Comparison of ENCODE assay signal across 13 cellular contexts in genomic region chr6:144897441-144897921, GRCh38.
DNase-seq lines count a peak whose midpoint lies in the region; ATAC-seq and TF ChIP-seq lines count a peak whose summit lies in the region.
"Had no signal": no experiment of that assay in that cellular context is flagged by ENCODE, and none has a peak within 500 bp of the region (broad histone marks: within the 10 kb centered on the region; RNA-seq: fewer than 3 reads in every experiment).

No MANE protein-coding gene starts in this region.

- no peak overlapping the region for H2AFZ ChIP-seq in hepatocyte

- peak overlapping the region; percentile 17 for H3K4me2 ChIP-seq in hepatocyte

- POLR2A ChIA-PET in AG04449 (lab: Yijun Ruan, JAX) = interaction anchor here (1.0 kb wide), 1 partner anchor 15 kb away, joined by 4 read pairs; no protein-coding TSS in a partner anchor

- TF ChIP-seq CTCF in AG04449 (IDR thresholded peaks at IDR 0.05; ENCODE audit: insufficient read depth, low read length, missing control alignments) (no peak), hepatocyte (IDR thresholded peaks at IDR 0.05; ENCODE audit: poor library complexity) (no peak)

- WGBS in hepatocyte (ENCODE audit: low lambda C conversion rate, missing lambda C conversion rate) = 29% methylated on average over 4 of the region's 4 CpGs

- peak overlapping the region; percentile 15 for H3K27ac ChIP-seq in hepatocyte
- H3K27ac ChIP-seq: gastrocnemius medialis, spleen had no signal

- no peaks in the 10 kb centered on the region for H3K27me3 ChIP-seq in hepatocyte
- H3K27me3 ChIP-seq: gastrocnemius medialis, spleen had no signal

- H3K4me1 ChIP-seq in hepatocyte (ENCODE audit: insufficient read depth) = peaks cover 42% of the 10 kb centered on the region
- H3K4me1 ChIP-seq: gastrocnemius medialis, spleen had no signal

- no peak for ATAC-seq in HG02884 (IDR thresholded peaks at IDR 0.05; ENCODE audit: unreplicated experiment)
- no peak for ATAC-seq in HG03039 (IDR thresholded peaks at IDR 0.05; ENCODE audit: unreplicated experiment)
- ATAC-seq: gastrocnemius medialis had no signal

- CTCF ChIA-PET in AG04449 (lab: Yijun Ruan, JAX) = interaction anchor here (1.1 kb wide), 1 partner anchor 10 kb away, joined by 3 read pairs; no protein-coding TSS in a partner anchor

- no peaks in the 10 kb centered on the region for H3K9me3 ChIP-seq in hepatocyte (ENCODE audit: low read depth)
- H3K9me3 ChIP-seq: gastrocnemius medialis had no signal

- H3K36me3 ChIP-seq in hepatocyte (replicated peaks; ENCODE audit: insufficient read depth, low read depth) = no peaks in the 10 kb centered on the region
- H3K36me3 ChIP-seq: gastrocnemius medialis, spleen had no signal

- no peaks in the 10 kb centered on the region for H3K79me2 ChIP-seq in hepatocyte

- no peak overlapping the region for H3K4me3 ChIP-seq in AG04449 (ENCODE audit: low read depth, low read length)
- no peak overlapping the region for H3K4me3 ChIP-seq in hepatocyte
- H3K4me3 ChIP-seq: gastrocnemius medialis, spleen had no signal

- no peaks in the 10 kb centered on the region for H4K20me1 ChIP-seq in hepatocyte (ENCODE audit: insufficient read depth, poor library complexity, severe bottlenecking)

- H3K9me2 ChIP-seq in hepatocyte (replicated peaks; ENCODE audit: insufficient read depth) = no peaks in the 10 kb centered on the region

- DNase-seq in AG04449 (ENCODE audit: low read depth, low spot score) (peak; percentile 65), HS-27A (ENCODE audit: low read depth) (peak; percentile 95), amniotic stem cell (lab: John Stamatoyannopoulos, UW) (peak; percentile 26), hepatocyte (ENCODE audit: low spot score) (peak; percentile 16), GM19240 (ENCODE audit: insufficient read length, low spot score) (no peak)
- DNase-seq in stimulated activated CD4-positive, alpha-beta T cell treated with anti-CD3 and anti-CD28 coated beads, Interleukin-4, amount 100 ng/mL, for 4 hours = no peak
- DNase-seq: activated CD4-positive, alpha-beta T cell treated with anti-CD3 and anti-CD28 coated beads, Interleukin-2, amount 50 U/mL, for 1 hour; gastrocnemius medialis; NCI-H1417 treated with DMSO at 0.1 percent for 48 hours; spleen; stimulated activated naive CD8-positive, alpha-beta T cell treated with anti-CD3 and anti-CD28 coated beads, Interleukin-15, Interleukin-2, amounts not matched to agents 100 U/mL and 50 U/mL, for 24 hours had no signal

Comparison
In these comparisons a context has a peak if more than half of its experiments do, and no peak if none do; other contexts are left out.
1. DNase-seq: peak in AG04449 (single experiment), HS-27A (single experiment), amniotic stem cell (single experiment) and hepatocyte (single experiment); none in GM19240 (single experiment) and stimulated activated CD4-positive, alpha-beta T cell treated with anti-CD3 and anti-CD28 coated beads, Interleukin-4, amount 100 ng/mL, for 4 hours (0 of 2).